19 cellular contexts compared by ENCODE assay signal in genomic region chr11:62431171-62431895, GRCh38. TPM values are rescaled to one million over a fixed set of nuclear protein-coding genes. Genes with fewer than 3 reads are reported as not detected.
DNase-seq lines count a peak whose midpoint lies in the region; ATAC-seq and TF ChIP-seq lines count a peak whose summit lies in the region.
"Had no signal": no experiment of that assay in that cellular context is flagged by ENCODE, and none has a peak within 500 bp of the region (broad histone marks: within the 10 kb centered on the region; RNA-seq: fewer than 3 reads in every experiment).

No MANE protein-coding gene starts in this region.

- peaks cover 4% of the 10 kb centered on the region for H3K36me3 Mint-ChIP-seq in nephron (ENCODE audit: low read depth)
- H3K36me3 Mint-ChIP-seq: CD8-positive, alpha-beta T cell; type B pancreatic cell had no signal

- no peak for ATAC-seq in upper lobe of right lung
- ATAC-seq: CD8-positive, alpha-beta T cell; GM12878 had no signal

- H3K36me3 ChIP-seq in brain microvascular endothelial cell (replicated peaks) (no peaks in the 10 kb centered on the region), adrenal gland (replicated peaks in 1 of 2) (no peaks in the 10 kb centered on the region), upper lobe of right lung (no peaks in the 10 kb centered on the region)

- peaks cover 4% of the 10 kb centered on the region in 2 donors for H3K4me1 ChIP-seq in adrenal gland (replicated peaks in 1 of 2)
- peaks cover 32% of the 10 kb centered on the region for H3K4me1 ChIP-seq in upper lobe of right lung

- H3K27ac ChIP-seq in brain microvascular endothelial cell (peak overlapping the region; percentile 23), adrenal gland (peak overlapping the region in 1 of 5 donors; percentile 22), upper lobe of right lung (no peak overlapping the region)

- DNase-seq in AG08395 (ENCODE audit: low spot score): peak; percentile 58
- peak; percentile 67 for DNase-seq in HT1080 (ENCODE audit: low read depth)
- DNase-seq in brain microvascular endothelial cell: peak; percentile 16
- no peak for DNase-seq in adrenal gland
- DNase-seq in stimulated activated CD8-positive, alpha-beta memory T cell treated with anti-CD3 and anti-CD28 coated beads, Interleukin-4, amount 100 ng/mL, for 48 hours: no peak
- DNase-seq in upper lobe of right lung: no peak
- DNase-seq in NCI-H1436 (lab: John Stamatoyannopoulos, UW): no peak
- DNase-seq: activated CD4-positive, alpha-beta T cell treated with anti-CD3 and anti-CD28 coated beads for 4 hours; activated effector memory CD4-positive, alpha-beta T cell treated with anti-CD3 and anti-CD28 coated beads, Interleukin-2, amount 50 U/mL, for 16 hours; CD8-positive, alpha-beta T cell; dermis blood vessel endothelial cell; head of caudate nucleus; NCI-H446 treated with DMSO at 0.1 percent for 48 hours had no signal

- H3K4me3 Mint-ChIP-seq in nephron: no peak overlapping the region
- H3K4me3 Mint-ChIP-seq: CD8-positive, alpha-beta T cell; type B pancreatic cell had no signal

- no peaks in the 10 kb centered on the region for H3K9me3 Mint-ChIP-seq in nephron
- H3K9me3 Mint-ChIP-seq: CD8-positive, alpha-beta T cell; type B pancreatic cell had no signal

- H3K4me1 Mint-ChIP-seq in nephron: peaks cover 72% of the 10 kb centered on the region

- peaks cover 12% of the 10 kb centered on the region for H3K27me3 Mint-ChIP-seq in nephron (ENCODE audit: low read depth)
- H3K27me3 Mint-ChIP-seq: type B pancreatic cell had no signal

- 66 to 81% (median 74%) methylated on average over 11 of the region's 11 CpGs for WGBS in adrenal gland, 4 donors

- no peaks in the 10 kb centered on the region for H3K27me3 ChIP-seq in brain microvascular endothelial cell (replicated peaks)
- no peaks in the 10 kb centered on the region for H3K27me3 ChIP-seq in adrenal gland
- no peaks in the 10 kb centered on the region for H3K27me3 ChIP-seq in upper lobe of right lung

- peak overlapping the region; percentile 55 to 81 (median 69) for H3K27ac Mint-ChIP-seq in nephron
- H3K27ac Mint-ChIP-seq: CD8-positive, alpha-beta T cell; type B pancreatic cell had no signal

- intact Hi-C loops in adrenal gland (cut with DNase I) (no loop called here), upper lobe of right lung (cut with DNase I) (loop anchor here (10.0 kb wide), 1 partner anchor 53 kb away; no protein-coding TSS in a partner anchor)

- TF ChIP-seq POLR2A in adrenal gland (IDR thresholded peaks at IDR 0.05): no peak

- H3K9me3 ChIP-seq in adrenal gland (replicated peaks in 1 of 3) (no peaks in the 10 kb centered on the region), upper lobe of right lung (no peaks in the 10 kb centered on the region)

- H3K4me3 ChIP-seq in brain microvascular endothelial cell (ENCODE audit: low read depth, low read length) (no peak overlapping the region), adrenal gland (no peak overlapping the region), upper lobe of right lung (no peak overlapping the region)
- H3K4me3 ChIP-seq: GM12878 had no signal

- no peak for TF ChIP-seq CTCF in brain microvascular endothelial cell (IDR thresholded peaks at IDR 0.05; ENCODE audit: low read depth, low read length, missing control alignments)
- TF ChIP-seq CTCF in nephron (IDR thresholded peaks at IDR 0.05; ENCODE audit: unreplicated experiment in 3 of 3): no peak
- TF ChIP-seq CTCF in adrenal gland (IDR thresholded peaks at IDR 0.05): no peak
- TF ChIP-seq CTCF in upper lobe of right lung (IDR thresholded peaks at IDR 0.05): no peak

- in situ Hi-C loops in brain microvascular endothelial cell (cut with HindIII; ENCODE audit: low pct_ligation_motif_present, low sequenced_read_pairs): no loop called here

RNA-seq across cellular contexts. Expression of gene SCGB1A1, which starts 12.5 kb away (rescaled TPM):
- total RNA-seq in HT1080 (2014; rRNA removed; shearing (Covaris generic)): not detected in 2 replicates
- polyA plus RNA-seq in HT1080 (2015; cell fraction: cytosol; rRNA removed): not detected in 2 replicates
- polyA plus RNA-seq in HT1080 (2015; cell fraction: nucleus; rRNA removed): not detected in 2 replicates
- total RNA-seq in adrenal gland (1 to 10 TPM in 2 of 8 donors, not detected in 6; 1.7 to 3.1 TPM), upper lobe of right lung (5.4 TPM)
- polyA plus RNA-seq in adrenal gland: 1 to 10 TPM in 1 of 3 donors, not detected in 2; 1.5 TPM
- total RNA-seq: CD8-positive, alpha-beta T cell; dermis blood vessel endothelial cell; GM12878; lung microvascular endothelial cell; MCF 10A; posterior vena cava had no signal
- polyA plus RNA-seq: GM12878 had no signal

Comparison
In these comparisons a context has a peak if more than half of its experiments do, and no peak if none do; other contexts are left out.
1. DNase-seq: peak in AG08395 (single experiment), HT1080 (single experiment) and brain microvascular endothelial cell (single experiment); none in adrenal gland (0 of 7), stimulated activated CD8-positive, alpha-beta memory T cell treated with anti-CD3 and anti-CD28 coated beads, Interleukin-4, amount 100 ng/mL, for 48 hours (single experiment), upper lobe of right lung (single experiment) and NCI-H1436 (single experiment).